In genomic region chr5:81397169-81397568, GRCh38 we compare ENCODE assay signal across 16 cellular contexts. TPM values are rescaled to one million over a fixed set of nuclear protein-coding genes. Genes with fewer than 3 reads are reported as not detected.
DNase-seq lines count a peak whose midpoint lies in the region; ATAC-seq lines count a peak whose summit lies in the region.
"Had no signal": no experiment of that assay in that cellular context is flagged by ENCODE, and none has a peak within 500 bp of the region (broad histone marks: within the 10 kb centered on the region; RNA-seq: fewer than 3 reads in every experiment).

No MANE protein-coding gene starts in this region.

- no peak overlapping the region for H3K4me3 ChIP-seq in MG63
- H3K4me3 ChIP-seq: skin epidermis, suprapubic skin had no signal

- ATAC-seq in HG02571 (IDR thresholded peaks at IDR 0.05; ENCODE audit: unreplicated experiment), result no peak

- no peaks in the 10 kb centered on the region for H3K27me3 ChIP-seq in MG63

- peaks cover 6% of the 10 kb centered on the region for H3K9me3 ChIP-seq in MG63
- H3K9me3 ChIP-seq: suprapubic skin had no signal

- no peaks in the 10 kb centered on the region for H3K36me3 ChIP-seq in MG63
- H3K36me3 ChIP-seq: suprapubic skin had no signal

- peak; percentile 45 for DNase-seq in ELR (ENCODE audit: low read depth)
- DNase-seq in MG63, result peak; percentile 53
- DNase-seq in cerebellum (ENCODE audit: low spot score), result peak; percentile 16
- peak; percentile 20 to 21 for DNase-seq in lung microvascular endothelial cell (ENCODE audit: low read depth in 2 of 2)
- DNase-seq in dedifferentiated amniotic fluid mesenchymal stem cell (ENCODE audit: extremely low spot score), result no peak
- DNase-seq in NCI-H748 treated with DMSO at 0.1 percent for 48 hours (lab: John Stamatoyannopoulos, UW), result no peak
- DNase-seq in globus pallidus (ENCODE audit: low spot score), result no peak
- DNase-seq: activated B cell treated with CpG ODN at 0.5 μM for 24 hours; activated CD8-positive, alpha-beta memory T cell treated with anti-CD3 and anti-CD28 coated beads, Interleukin-2, amount 50 U/mL, for 48 hours; NCI-H1417 treated with DMSO at 0.1 percent for 48 hours; NCI-H524 treated with DMSO at 0.1 percent for 48 hours had no signal

RNA-seq across cellular contexts. Expression of gene ACOT12, which starts 3.2 kb away (rescaled TPM):
- not detected in 2 replicates for total RNA-seq in MG63 (2014; rRNA removed; shearing (Covaris generic); ENCODE audit: low replicate concordance)
- total RNA-seq in cerebellum, result 2.4 TPM
- total RNA-seq in lung microvascular endothelial cell, result not detected in 2 replicates
- total RNA-seq: activated B cell treated with CpG ODN at 0.5 μM for 24 hours, glomerular endothelial cell, neural crest cell had no signal

Comparison
In these comparisons a context has a peak if more than half of its experiments do, and no peak if none do; other contexts are left out.
1. DNase-seq: peak in ELR (single experiment), MG63 (single experiment), cerebellum (single experiment) and lung microvascular endothelial cell (2 of 2); none in dedifferentiated amniotic fluid mesenchymal stem cell (single experiment), NCI-H748 treated with DMSO at 0.1 percent for 48 hours (single experiment) and globus pallidus (single experiment).